16 cellular contexts compared by ENCODE assay signal in genomic region chr1:100722211-100722610, GRCh38. TPM values are rescaled to one million over a fixed set of nuclear protein-coding genes. Genes with fewer than 3 reads are reported as not detected.
DNase-seq lines count a peak whose midpoint lies in the region; ATAC-seq and TF ChIP-seq lines count a peak whose summit lies in the region.
"Had no signal": no experiment of that assay in that cellular context is flagged by ENCODE, and none has a peak within 500 bp of the region (broad histone marks: within the 10 kb centered on the region; RNA-seq: fewer than 3 reads in every experiment).

No MANE protein-coding gene starts in this region.

- H3K4me2 ChIP-seq in GM23248 (ENCODE audit: unreplicated experiment) (peak overlapping the region; percentile 85), hepatocyte (peak overlapping the region; percentile 71), smooth muscle cell (peak overlapping the region; percentile 86)

- peak overlapping the region; percentile 48; the same call in 1 of the 2 replicates for H3K9ac ChIP-seq in GM23248
- H3K9ac ChIP-seq in smooth muscle cell (ENCODE audit: low read depth): peak overlapping the region; percentile 48

- H4K20me1 ChIP-seq in GM23248 (ENCODE audit: insufficient read depth): no peaks in the 10 kb centered on the region
- no peaks in the 10 kb centered on the region for H4K20me1 ChIP-seq in hepatocyte (ENCODE audit: insufficient read depth, poor library complexity, severe bottlenecking)
- no peaks in the 10 kb centered on the region for H4K20me1 ChIP-seq in smooth muscle cell (ENCODE audit: low read depth)

- peak; percentile 31 for DNase-seq in GM23248
- no peak for DNase-seq in ascending aorta (ENCODE audit: low spot score in 2 of 2)
- DNase-seq in hepatocyte (ENCODE audit: low spot score): no peak
- no peak for DNase-seq in smooth muscle cell (lab: John Stamatoyannopoulos, UW; ENCODE audit: unreplicated experiment)
- no peak for DNase-seq in WTC11 (ENCODE audit: low spot score)
- DNase-seq in CD1c-positive myeloid dendritic cell (ENCODE audit: extremely low spot score): no peak
- no peak for DNase-seq in GM03348 (ENCODE audit: low spot score)
- DNase-seq: activated CD4-positive, CD25-positive, alpha-beta regulatory T cell treated with anti-CD3 and anti-CD28 coated beads, Interleukin-2, amount 50 U/mL, for 72 hours; activated naive CD4-positive, alpha-beta T cell treated with Interleukin-2 at 50 U/mL for 16 hours; H9; RPMI8226; stimulated activated naive CD4-positive, alpha-beta T cell treated with Interleukin-2 at 50 U/mL for 16 hours had no signal

- intact Hi-C loops in ascending aorta (cut with DNase I): loop anchor here (5.0 kb wide), 1 partner anchor 40 kb away; no protein-coding TSS in a partner anchor

- H3F3A ChIP-seq in GM23248 (ENCODE audit: insufficient read depth) (peaks cover 21% of the 10 kb centered on the region), smooth muscle cell (ENCODE audit: low read depth) (no peaks in the 10 kb centered on the region)

- H3K9me2 ChIP-seq in GM23248 (ENCODE audit: insufficient read depth) (no peaks in the 10 kb centered on the region), hepatocyte (replicated peaks; ENCODE audit: insufficient read depth) (no peaks in the 10 kb centered on the region)

- no peak overlapping the region for H3K27ac Mint-ChIP-seq in WTC11
- H3K27ac Mint-ChIP-seq: CD14-positive monocyte, H9, IgD-negative memory B cell had no signal

- H3K27me3 ChIP-seq in GM23248 (replicated peaks; ENCODE audit: insufficient read depth) (no peaks in the 10 kb centered on the region), ascending aorta (no peaks in the 10 kb centered on the region), hepatocyte (no peaks in the 10 kb centered on the region), smooth muscle cell (ENCODE audit: low read depth) (no peaks in the 10 kb centered on the region)
- H3K27me3 ChIP-seq: vagina had no signal

- no peaks in the 10 kb centered on the region for H3K9me3 Mint-ChIP-seq in WTC11
- H3K9me3 Mint-ChIP-seq: H9 had no signal

- peaks cover 6% of the 10 kb centered on the region for H3K4me1 Mint-ChIP-seq in WTC11

- in situ Hi-C loops in GM23248 (cut with MboI): no loop called here

- H3K4me3 Mint-ChIP-seq in WTC11: no peak overlapping the region
- H3K4me3 Mint-ChIP-seq: CD14-positive monocyte, H9, IgD-negative memory B cell had no signal

- CTCF ChIA-PET in WTC11 (lab: Charles Lee): interaction anchor here (1.1 kb wide), 1 partner anchor 98 kb away, joined by 4 read pairs; no protein-coding TSS in a partner anchor

- H3K27ac ChIP-seq in GM23248 (peak overlapping the region; percentile 62), ascending aorta (no peak overlapping the region), hepatocyte (peak overlapping the region; percentile 55), smooth muscle cell (ENCODE audit: low read depth) (peak overlapping the region; percentile 67)
- H3K27ac ChIP-seq: vagina had no signal

- H3K4me3 ChIP-seq in GM23248 (peak overlapping the region; percentile 63), ascending aorta (peak overlapping the region; percentile 22 to 41), hepatocyte (peak overlapping the region; percentile 2), smooth muscle cell (peak overlapping the region; percentile 56)

- WGBS in GM23248 (ENCODE audit: low coverage in 1 of 2, low lambda C conversion rate in 2 of 2, missing lambda C conversion rate in 2 of 2), 2 experiments: 0 to 3% methylated on average over 1 of the region's 1 CpG
- WGBS in hepatocyte (ENCODE audit: low lambda C conversion rate, missing lambda C conversion rate): 55% methylated on average over 1 of the region's 1 CpG
- WGBS in smooth muscle cell (ENCODE audit: low lambda C conversion rate): 79% methylated on average over 1 of the region's 1 CpG

- ATAC-seq in WTC11: no peak

- TF ChIP-seq CTCF in ascending aorta (IDR thresholded peaks at IDR 0.05) (no peak), hepatocyte (IDR thresholded peaks at IDR 0.05; ENCODE audit: poor library complexity) (no peak), smooth muscle cell (IDR thresholded peaks at IDR 0.05; ENCODE audit: borderline replicate concordance, insufficient read depth, poor library complexity, severe bottlenecking) (no peak), WTC11 (IDR thresholded peaks at IDR 0.05) (no peak)

- peaks cover 22% of the 10 kb centered on the region for H3K4me1 ChIP-seq in GM23248 (ENCODE audit: insufficient read depth)
- H3K4me1 ChIP-seq in ascending aorta: no peaks in the 10 kb centered on the region
- H3K4me1 ChIP-seq in hepatocyte (ENCODE audit: insufficient read depth): no peaks in the 10 kb centered on the region
- H3K4me1 ChIP-seq in smooth muscle cell (ENCODE audit: low read depth): peaks cover 29% of the 10 kb centered on the region

- H3K79me2 ChIP-seq in GM23248 (ENCODE audit: insufficient read depth): no peaks in the 10 kb centered on the region
- no peaks in the 10 kb centered on the region for H3K79me2 ChIP-seq in hepatocyte
- H3K79me2 ChIP-seq in smooth muscle cell (ENCODE audit: low read depth): peaks cover 14% of the 10 kb centered on the region

- no peaks in the 10 kb centered on the region for H3K9me3 ChIP-seq in GM23248 (ENCODE audit: low read depth)
- H3K9me3 ChIP-seq in ascending aorta: no peaks in the 10 kb centered on the region
- no peaks in the 10 kb centered on the region for H3K9me3 ChIP-seq in hepatocyte (ENCODE audit: low read depth)
- H3K9me3 ChIP-seq in smooth muscle cell (replicated peaks; ENCODE audit: low read depth): no peaks in the 10 kb centered on the region
- H3K9me3 ChIP-seq: vagina had no signal

- H3K27me3 Mint-ChIP-seq in WTC11 (ENCODE audit: low read depth): no peaks in the 10 kb centered on the region

- H3K36me3 ChIP-seq in GM23248 (ENCODE audit: low read depth) (no peaks in the 10 kb centered on the region), ascending aorta (no peaks in the 10 kb centered on the region), hepatocyte (replicated peaks; ENCODE audit: insufficient read depth, low read depth) (no peaks in the 10 kb centered on the region), smooth muscle cell (ENCODE audit: low read depth) (no peaks in the 10 kb centered on the region)
- H3K36me3 ChIP-seq: vagina had no signal

- H2AFZ ChIP-seq in GM23248 (peak overlapping the region; percentile 22; the same call in 1 of the 2 replicates), hepatocyte (no peak overlapping the region), smooth muscle cell (ENCODE audit: low read depth) (no peak overlapping the region)

- POLR2A ChIA-PET in WTC11 (lab: Charles Lee): no interaction called here

- no peaks in the 10 kb centered on the region for H3K36me3 Mint-ChIP-seq in WTC11
- H3K36me3 Mint-ChIP-seq: CD14-positive monocyte had no signal

TF ChIP-seq in WTC11, 78 proteins besides CTCF, POLR2A, EP300 and RAD21 (continues in another document):
- TF ChIP-seq OVOL2 (CRISPR knock-in tag; IDR thresholded peaks at IDR 0.05; ENCODE audit: borderline replicate concordance): no peak
- TF ChIP-seq, protein P1, sequence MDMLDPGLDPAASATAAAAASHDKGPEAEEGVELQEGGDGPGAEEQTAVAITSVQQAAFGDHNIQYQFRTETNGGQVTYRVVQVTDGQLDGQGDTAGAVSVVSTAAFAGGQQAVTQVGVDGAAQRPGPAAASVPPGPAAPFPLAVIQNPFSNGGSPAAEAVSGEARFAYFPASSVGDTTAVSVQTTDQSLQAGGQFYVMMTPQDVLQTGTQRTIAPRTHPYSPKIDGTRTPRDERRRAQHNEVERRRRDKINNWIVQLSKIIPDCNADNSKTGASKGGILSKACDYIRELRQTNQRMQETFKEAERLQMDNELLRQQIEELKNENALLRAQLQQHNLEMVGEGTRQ (CRISPR knock-in tag; IDR thresholded peaks at IDR 0.05): no peak
- TF ChIP-seq TCF7 (CRISPR knock-in tag; IDR thresholded peaks at IDR 0.05; ENCODE audit: low read depth): no peak
- TF ChIP-seq, protein P2, sequence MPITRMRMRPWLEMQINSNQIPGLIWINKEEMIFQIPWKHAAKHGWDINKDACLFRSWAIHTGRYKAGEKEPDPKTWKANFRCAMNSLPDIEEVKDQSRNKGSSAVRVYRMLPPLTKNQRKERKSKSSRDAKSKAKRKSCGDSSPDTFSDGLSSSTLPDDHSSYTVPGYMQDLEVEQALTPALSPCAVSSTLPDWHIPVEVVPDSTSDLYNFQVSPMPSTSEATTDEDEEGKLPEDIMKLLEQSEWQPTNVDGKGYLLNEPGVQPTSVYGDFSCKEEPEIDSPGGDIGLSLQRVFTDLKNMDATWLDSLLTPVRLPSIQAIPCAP (CRISPR knock-in tag; IDR thresholded peaks at IDR 0.05): no peak

RNA-seq across cellular contexts. Expression of gene VCAM1, which starts 2.7 kb away (rescaled TPM):
- total RNA-seq in GM23248 (2014; rRNA removed; shearing (Covaris generic)): 1.4 and 3.8 TPM in 2 replicates
- 3.0 and 3.2 TPM in 2 replicates for polyA plus RNA-seq in GM23248 (2016; fragmentation: Nextera tagmentation; extraction: Ambion mirVana)
- total RNA-seq in ascending aorta: 9.8 TPM
- 82.8 and 85.3 TPM in 2 replicates for total RNA-seq in hepatocyte
- 27.2 and 43.2 TPM in 2 replicates for polyA plus RNA-seq in hepatocyte
- 105 and 127 TPM in 2 replicates for total RNA-seq in smooth muscle cell
- 48.6 and 63.8 TPM in 2 replicates for polyA plus RNA-seq in smooth muscle cell
- 0.07 to 0.64 TPM in 2 of 3 replicates, not detected in the other for total RNA-seq in WTC11 (2021)
- total RNA-seq: T-helper 2 cell treated with Interferon-gamma antibody and Interleukin-4, amounts not matched to agents 100 ng/mL and 5 ng/mL, for 36 hours had no signal
- polyA plus RNA-seq: CD14-positive monocyte, IgD-negative memory B cell had no signal

Comparison
In these comparisons a context has a peak if more than half of its experiments do, and no peak if none do; other contexts are left out.
1. H3K27ac ChIP-seq: peak in GM23248 (single experiment), hepatocyte (single experiment) and smooth muscle cell (single experiment); none in ascending aorta (0 of 2).
2. H3K4me3 ChIP-seq: peak in every context shown above with its lines; median percentile 63 in GM23248; 56 in smooth muscle cell; 32 in ascending aorta; 2 in hepatocyte.
3. Peak in every context shown above with its lines, with median percentiles within 50 percentile points of each other: H3K4me2 ChIP-seq.